In genomic region chr19:38666662-38667448, GRCh38 we compare ENCODE assay signal across 8 cellular contexts. TPM values are rescaled to one million over a fixed set of nuclear protein-coding genes. Genes with fewer than 3 reads are reported as not detected.
DNase-seq lines count a peak whose midpoint lies in the region; ATAC-seq and TF ChIP-seq lines count a peak whose summit lies in the region.

No MANE protein-coding gene starts in this region.

- no peaks in the 10 kb centered on the region for H3K36me3 ChIP-seq in body of pancreas (replicated peaks in 1 of 2; ENCODE audit: insufficient read depth in 1 of 2, low read depth in 2 of 2)
- H3K36me3 ChIP-seq in iPS-20b (ENCODE audit: insufficient read depth, low read depth, low read length): peaks cover 13% of the 10 kb centered on the region; the same call in 1 of the 2 replicates

- 13 to 15% methylated on average over 9 of the region's 9 CpGs for WGBS in body of pancreas, 2 donors

- peak in 2 of 7 experiments; percentile 2 to 16 for TF ChIP-seq CTCF in body of pancreas (IDR thresholded peaks at IDR 0.05)

- TF ChIP-seq POLR2A in body of pancreas (IDR thresholded peaks at IDR 0.05): peak in 1 of 3 donors; percentile 34

- peak overlapping the region; percentile 84 to 98 (median 94) for H3K27ac ChIP-seq in body of pancreas
- H3K27ac ChIP-seq in iPS-20b (ENCODE audit: low read length): peak overlapping the region; percentile 93

- H3K27me3 ChIP-seq in body of pancreas (no peaks in the 10 kb centered on the region), iPS-20b (ENCODE audit: insufficient read depth, low read length) (no peaks in the 10 kb centered on the region)

- ATAC-seq in GM18868 (IDR thresholded peaks at IDR 0.05; ENCODE audit: unreplicated experiment) (peak; percentile 63), body of pancreas (peak; percentile 82)

- intact Hi-C loops in body of pancreas (cut with DNase I): no loop called here

- H3K9me3 ChIP-seq in body of pancreas (no peaks in the 10 kb centered on the region), iPS-20b (ENCODE audit: insufficient read depth, low read depth, low read length) (no peaks in the 10 kb centered on the region)

- H3K4me3 ChIP-seq in body of pancreas (no peak overlapping the region), iPS-20b (ENCODE audit: low read length) (peak overlapping the region; percentile 9; the same call in 1 of the 2 replicates)

- peak overlapping the region; percentile 81 for H3K9ac ChIP-seq in iPS-20b (ENCODE audit: low read depth, low read length)

- H3K4me1 ChIP-seq in body of pancreas (peaks cover 100% of the 10 kb centered on the region), iPS-20b (ENCODE audit: insufficient read depth, low read length) (peaks cover 78% of the 10 kb centered on the region)

- DNase-seq in NCI-H2227 treated with DMSO at 0.1 percent for 48 hours (lab: John Stamatoyannopoulos, UW): peak; percentile 81
- peak; percentile 80 to 89 (median 86) for DNase-seq in body of pancreas
- DNase-seq in stimulated activated CD8-positive, alpha-beta memory T cell treated with anti-CD3 and anti-CD28 coated beads, Interleukin-4, amount 100 ng/mL, for 48 hours: peak; percentile 42
- no peak for DNase-seq in NCI-H2171 (lab: John Stamatoyannopoulos, UW)
- no peak for DNase-seq in NOMO-1 (lab: John Stamatoyannopoulos, UW; ENCODE audit: unreplicated experiment in 2 of 2)
- no peak for DNase-seq in NCI-H187 treated with DMSO at 0.1 percent for 48 hours (lab: John Stamatoyannopoulos, UW)

RNA-seq across cellular contexts. Expression of gene ACTN4, which starts 19.4 kb away (rescaled TPM):
- total RNA-seq in body of pancreas: 100 to 1,000 TPM; 143 to 148 TPM

RNA-seq across cellular contexts. Expression of gene EIF3K, which starts 47.9 kb away (rescaled TPM):
- 100 to 1,000 TPM; 108 to 169 TPM for total RNA-seq in body of pancreas

RNA-seq across cellular contexts. Expression of gene MAP4K1, which starts 49.1 kb away (rescaled TPM):
- 1 to 10 TPM; 2.0 to 2.9 TPM for total RNA-seq in body of pancreas

Comparison
In these comparisons a context has a peak if more than half of its experiments do, and no peak if none do; other contexts are left out.
1. DNase-seq: peak in NCI-H2227 treated with DMSO at 0.1 percent for 48 hours (single experiment), body of pancreas (4 of 4) and stimulated activated CD8-positive, alpha-beta memory T cell treated with anti-CD3 and anti-CD28 coated beads, Interleukin-4, amount 100 ng/mL, for 48 hours (single experiment); none in NCI-H2171 (single experiment), NOMO-1 (0 of 2) and NCI-H187 treated with DMSO at 0.1 percent for 48 hours (single experiment).